ENCODE assay signal across 1 cellular context in the genomic region with DNA sequence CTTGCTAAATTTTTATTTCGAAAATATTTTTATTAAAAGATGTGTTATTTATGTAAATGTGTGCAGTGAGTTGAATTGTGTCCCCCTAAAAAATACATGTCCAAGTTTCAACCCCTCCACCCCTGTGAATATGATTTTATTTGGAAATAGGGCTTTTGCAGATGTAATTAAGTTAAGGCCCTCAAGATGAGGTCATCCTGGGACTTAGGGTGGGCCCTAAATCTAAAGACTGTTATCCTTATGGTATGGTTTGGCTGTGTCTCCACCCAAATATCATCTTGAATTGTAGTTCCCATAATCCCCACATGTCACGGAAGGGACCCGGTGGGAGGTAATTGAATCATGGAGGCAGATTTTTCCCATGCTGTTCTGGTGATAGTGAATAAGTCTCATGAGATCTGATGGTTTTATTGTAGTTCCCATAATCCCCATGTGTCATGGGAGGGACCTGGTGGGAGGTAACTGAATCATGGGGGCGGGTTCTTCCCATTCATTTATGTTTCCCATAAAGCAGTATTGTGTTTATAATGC.
TF ChIP-seq lines count a peak whose summit lies in the region.

No MANE protein-coding gene starts in this region.

TF ChIP-seq in HEK293, 187 proteins besides CTCF, POLR2A, EP300 and RAD21:
- 0 out of 2 replicates have a peak, but pooled peaks have one; percentile 12 for TF ChIP-seq EGR2 (tag by site-specific recombination; IDR thresholded peaks at IDR 0.05; ENCODE audit: low read depth)
- TF ChIP-seq ZFHX2 (tag by site-specific recombination; conservative IDR thresholded peaks at IDR 0.05), result 0 out of 2 replicates have a peak, but pooled peaks have one; percentile 12
- TF ChIP-seq, protein P1, sequence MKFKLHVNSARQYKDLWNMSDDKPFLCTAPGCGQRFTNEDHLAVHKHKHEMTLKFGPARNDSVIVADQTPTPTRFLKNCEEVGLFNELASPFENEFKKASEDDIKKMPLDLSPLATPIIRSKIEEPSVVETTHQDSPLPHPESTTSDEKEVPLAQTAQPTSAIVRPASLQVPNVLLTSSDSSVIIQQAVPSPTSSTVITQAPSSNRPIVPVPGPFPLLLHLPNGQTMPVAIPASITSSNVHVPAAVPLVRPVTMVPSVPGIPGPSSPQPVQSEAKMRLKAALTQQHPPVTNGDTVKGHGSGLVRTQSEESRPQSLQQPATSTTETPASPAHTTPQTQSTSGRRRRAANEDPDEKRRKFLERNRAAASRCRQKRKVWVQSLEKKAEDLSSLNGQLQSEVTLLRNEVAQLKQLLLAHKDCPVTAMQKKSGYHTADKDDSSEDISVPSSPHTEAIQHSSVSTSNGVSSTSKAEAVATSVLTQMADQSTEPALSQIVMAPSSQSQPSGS (tag by site-specific recombination; IDR thresholded peaks at IDR 0.05; ENCODE audit: low read depth), result peak; percentile 57; the same call in 1 of the 2 replicates
- 0 out of 2 replicates have a peak, but pooled peaks have one; percentile 17 for TF ChIP-seq SP3 (tag by site-specific recombination; IDR thresholded peaks at IDR 0.05)
- peak; percentile 31; the same call in 1 of the 2 replicates for TF ChIP-seq SP2 (tag by site-specific recombination; IDR thresholded peaks at IDR 0.05)
- no peak for TF ChIP-seq ZNF48 (tag by site-specific recombination; IDR thresholded peaks at IDR 0.05)
- TF ChIP-seq ZNF335 (tag by site-specific recombination; conservative IDR thresholded peaks at IDR 0.05), result peak; percentile 47
- TF ChIP-seq KLF1 (tag by site-specific recombination; IDR thresholded peaks at IDR 0.05), result 0 out of 2 replicates have a peak, but pooled peaks have one; percentile 19
- TF ChIP-seq MZF1 (tag by site-specific recombination; IDR thresholded peaks at IDR 0.05; ENCODE audit: borderline replicate concordance), result no peak
TF ChIP-seq in HEK293: peak in this region for 7.
